Comparison of ENCODE assay signal across 10 cellular contexts in the genomic region with DNA sequence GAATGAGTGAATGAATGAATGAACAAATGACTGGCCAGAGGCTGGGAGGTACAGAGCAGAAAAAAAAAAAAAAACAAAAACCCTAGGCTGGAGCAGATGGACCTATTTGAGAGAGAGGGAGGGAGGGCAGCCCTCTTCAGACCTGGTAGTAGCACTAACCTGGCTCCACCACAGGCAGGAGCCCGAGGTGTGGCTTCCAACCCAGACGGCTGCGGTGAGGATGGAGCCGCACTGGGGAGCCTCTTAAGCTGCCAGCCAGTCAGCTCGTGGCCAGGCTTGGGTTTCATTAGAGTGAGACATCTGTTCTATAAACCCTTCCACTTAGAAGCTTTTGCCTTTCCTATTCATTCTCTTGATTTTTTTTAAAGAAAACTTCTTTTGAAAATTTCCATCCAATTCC. TPM values are rescaled to one million over a fixed set of nuclear protein-coding genes. Genes with fewer than 3 reads are reported as not detected.
DNase-seq lines count a peak whose midpoint lies in the region; ATAC-seq and TF ChIP-seq lines count a peak whose summit lies in the region.
"Had no signal": no experiment of that assay in that cellular context is flagged by ENCODE, and none has a peak within 500 bp of the region (broad histone marks: within the 10 kb centered on the region; RNA-seq: fewer than 3 reads in every experiment).

No MANE protein-coding gene starts in this region.

- intact Hi-C loops in activated CD8-positive, alpha-beta T cell treated with anti-CD3 and anti-CD28 coated beads for 36 hours (cut with micrococcal nuclease) = no loop called here

- no peaks in the 10 kb centered on the region for H3K36me3 Mint-ChIP-seq in activated CD8-positive, alpha-beta T cell treated with anti-CD3 and anti-CD28 coated beads for 36 hours (ENCODE audit: low read depth)

- TF ChIP-seq EP300 in tibial nerve (IDR thresholded peaks at IDR 0.05) = no peak

- no peak overlapping the region for H2AK5ac ChIP-seq in neuronal stem cell (ENCODE audit: low read depth, low read length)

- WGBS in tibial nerve, 2 donors = 26 to 40% methylated on average over 5 of the region's 5 CpGs
- WGBS in neuronal stem cell (ENCODE audit: extremely low coverage in 2 of 2, insufficient read length in 2 of 2, insufficient replicate concordance in 1 of 2), 2 donors = no CpG with 5 or more reads among the region's 5 CpGs

- no peak overlapping the region for H3K27ac Mint-ChIP-seq in activated CD8-positive, alpha-beta T cell treated with anti-CD3 and anti-CD28 coated beads for 36 hours

- H4K91ac ChIP-seq in neuronal stem cell (ENCODE audit: low read depth, low read length, poor library complexity) = no peak overlapping the region

- H3K9me3 Mint-ChIP-seq in activated CD8-positive, alpha-beta T cell treated with anti-CD3 and anti-CD28 coated beads for 36 hours = no peaks in the 10 kb centered on the region

- no peak for TF ChIP-seq CTCF in activated CD8-positive, alpha-beta T cell treated with anti-CD3 and anti-CD28 coated beads for 36 hours (IDR thresholded peaks at IDR 0.05)
- TF ChIP-seq CTCF in tibial nerve (IDR thresholded peaks at IDR 0.05) = no peak

- CTCF ChIA-PET in activated CD8-positive, alpha-beta T cell treated with anti-CD3 and anti-CD28 coated beads for 36 hours (lab: Charles Lee) = interaction anchor here (1.0 to 1.1 kb wide), 2 partner anchors 10 to 15 kb away, joined by 3 to 4 read pairs; no protein-coding TSS in a partner anchor

- no peak overlapping the region for H4K8ac ChIP-seq in neuronal stem cell (ENCODE audit: low read depth, low read length)

- no peak overlapping the region for H3K23ac ChIP-seq in neuronal stem cell (ENCODE audit: low read depth, low read length, poor library complexity)

- peaks cover 2 to 56% of the 10 kb centered on the region in 2 donors for H3K27me3 ChIP-seq in tibial nerve
- peaks cover 0 to 49% (median 2%) of the 10 kb centered on the region in 3 experiments for H3K27me3 ChIP-seq in neuronal stem cell (ENCODE audit: control insufficient read depth in 3 of 3, insufficient read depth in 3 of 3, low read depth in 1 of 3, low read length in 3 of 3)

- no peak for TF ChIP-seq POLR2A in tibial nerve (IDR thresholded peaks at IDR 0.05)

- H3K4me2 ChIP-seq in neuronal stem cell (ENCODE audit: insufficient read depth, low read length, poor library complexity, severe bottlenecking) = no peak overlapping the region
- H3K4me2 ChIP-seq: KMS-11 had no signal

- peak; percentile 32 for ATAC-seq in activated CD8-positive, alpha-beta T cell treated with anti-CD3 and anti-CD28 coated beads for 36 hours
- ATAC-seq in left lobe of liver (peak; percentile 22), HG03097 (IDR thresholded peaks at IDR 0.05; ENCODE audit: low FRiP score, unreplicated experiment) (no peak)
- ATAC-seq: sciatic nerve had no signal

- no peak overlapping the region for H3K9ac ChIP-seq in neuronal stem cell (ENCODE audit: low read depth, low read length, poor library complexity)
- H3K9ac ChIP-seq: KMS-11 had no signal

- H3K4me3 Mint-ChIP-seq in activated CD8-positive, alpha-beta T cell treated with anti-CD3 and anti-CD28 coated beads for 36 hours = no peak overlapping the region

- H3K9me3 ChIP-seq in tibial nerve = no peaks in the 10 kb centered on the region
- no peaks in the 10 kb centered on the region for H3K9me3 ChIP-seq in neuronal stem cell (replicated peaks in 1 of 2; ENCODE audit: control insufficient read depth in 2 of 2, insufficient read depth in 1 of 2, low read depth in 1 of 2, low read length in 2 of 2)

- H2BK120ac ChIP-seq in neuronal stem cell (ENCODE audit: low read depth, low read length) = no peak overlapping the region

- H3K36me3 ChIP-seq in tibial nerve = no peaks in the 10 kb centered on the region
- no peaks in the 10 kb centered on the region for H3K36me3 ChIP-seq in neuronal stem cell (replicated peaks in 1 of 2; ENCODE audit: control insufficient read depth in 2 of 2, insufficient read depth in 2 of 2, low read length in 2 of 2)

- H3K4me1 ChIP-seq in tibial nerve = peaks cover 0 to 11% (median 4%) of the 10 kb centered on the region in 4 donors
- peaks cover 0 to 22% of the 10 kb centered on the region in 2 donors for H3K4me1 ChIP-seq in neuronal stem cell (ENCODE audit: control insufficient read depth in 2 of 2, insufficient read depth in 1 of 2, low read depth in 1 of 2, low read length in 2 of 2)

- POLR2A ChIA-PET in activated CD8-positive, alpha-beta T cell treated with anti-CD3 and anti-CD28 coated beads for 36 hours (lab: Charles Lee) = no interaction called here

- no peak overlapping the region for H2BK15ac ChIP-seq in neuronal stem cell (ENCODE audit: low read length)

- H3K4ac ChIP-seq in neuronal stem cell (ENCODE audit: low read length) = no peak overlapping the region

- peaks cover 5% of the 10 kb centered on the region for H3K4me1 Mint-ChIP-seq in activated CD8-positive, alpha-beta T cell treated with anti-CD3 and anti-CD28 coated beads for 36 hours (ENCODE audit: low read depth)

- DNase-seq in DMS79 treated with DMSO at 0.1 percent for 48 hours (lab: John Stamatoyannopoulos, UW) (peak; percentile 93), NCI-H1417 treated with DMSO at 0.1 percent for 48 hours (lab: John Stamatoyannopoulos, UW) (peak; percentile 20), left lobe of liver (ENCODE audit: low spot score) (no peak), tibial nerve (ENCODE audit: low spot score in 2 of 2) (no peak), neuronal stem cell (ENCODE audit: low spot score) (no peak)
- no peak for DNase-seq in activated CD8-positive, alpha-beta T cell treated with anti-CD3 and anti-CD28 coated beads for 36 hours
- no peak for DNase-seq in activated CD4-positive, CD25-positive, alpha-beta regulatory T cell treated with anti-CD3 and anti-CD28 coated beads, Interleukin-2, amount 50 U/mL, for 72 hours

- H2AFZ ChIP-seq in neuronal stem cell (ENCODE audit: low read length) = no peak overlapping the region

- peaks cover 32% of the 10 kb centered on the region for H3K27me3 Mint-ChIP-seq in activated CD8-positive, alpha-beta T cell treated with anti-CD3 and anti-CD28 coated beads for 36 hours

- no peak overlapping the region for H2BK12ac ChIP-seq in neuronal stem cell (ENCODE audit: low read length)

- no peak overlapping the region for H2BK5ac ChIP-seq in neuronal stem cell (ENCODE audit: low read length)

- no peak overlapping the region for H3K4me3 ChIP-seq in tibial nerve
- H3K4me3 ChIP-seq in neuronal stem cell (ENCODE audit: low read length in 2 of 2) = no peak overlapping the region

- H3K14ac ChIP-seq in neuronal stem cell (ENCODE audit: low read length) = no peak overlapping the region

- H3K79me1 ChIP-seq in neuronal stem cell (ENCODE audit: low read depth, low read length) = no peaks in the 10 kb centered on the region

- H3K27ac ChIP-seq in tibial nerve (no peak overlapping the region), neuronal stem cell (replicated peaks; ENCODE audit: low read length) (no peak overlapping the region)
- H3K27ac ChIP-seq: KMS-11 had no signal

- H3K18ac ChIP-seq in neuronal stem cell (ENCODE audit: low read length) = no peak overlapping the region

RNA-seq across cellular contexts. Expression of gene LGR6, which starts 16.8 kb away (rescaled TPM):
- total RNA-seq in activated CD8-positive, alpha-beta T cell treated with anti-CD3 and anti-CD28 coated beads for 36 hours = under 1 TPM; 0.34 TPM
- total RNA-seq in left lobe of liver = 1.4 TPM
- total RNA-seq in tibial nerve = under 1 TPM in 1 of 4 donors, not detected in 3; 0.42 TPM
- 0.21 TPM for polyA plus RNA-seq in neuronal stem cell (2013, experiment 1 of 2)
- polyA plus RNA-seq in neuronal stem cell (2013, experiment 2 of 2) = 0.15 TPM

RNA-seq across cellular contexts. Expression of gene PTPN7, which starts 50.0 kb away (rescaled TPM):
- 100 to 1,000 TPM; 195 to 200 TPM for total RNA-seq in activated CD8-positive, alpha-beta T cell treated with anti-CD3 and anti-CD28 coated beads for 36 hours
- total RNA-seq in left lobe of liver (0.86 TPM), tibial nerve (10 to 100 TPM in 1 of 4 donors, 1 to 10 TPM in 3; 1.2 to 13.8 (median 6.8) TPM)
- polyA plus RNA-seq in neuronal stem cell (2013, experiment 1 of 2) = not detected
- not detected for polyA plus RNA-seq in neuronal stem cell (2013, experiment 2 of 2)

Comparison
In these comparisons a context has a peak if more than half of its experiments do, and no peak if none do; other contexts are left out.
1. DNase-seq: peak in DMS79 treated with DMSO at 0.1 percent for 48 hours (single experiment) and NCI-H1417 treated with DMSO at 0.1 percent for 48 hours (single experiment); none in activated CD8-positive, alpha-beta T cell treated with anti-CD3 and anti-CD28 coated beads for 36 hours (single experiment), left lobe of liver (single experiment), activated CD4-positive, CD25-positive, alpha-beta regulatory T cell treated with anti-CD3 and anti-CD28 coated beads, Interleukin-2, amount 50 U/mL, for 72 hours (single experiment), tibial nerve (0 of 2) and neuronal stem cell (single experiment).
2. RNA of gene PTPN7, which starts 50.0 kb away (total RNA-seq): 195 to 200 TPM in activated CD8-positive, alpha-beta T cell treated with anti-CD3 and anti-CD28 coated beads for 36 hours; 1.2 to 13.8 TPM in tibial nerve and 0.86 TPM in left lobe of liver (single experiment); every median in the first group is over 10 times any median in the second.